In genomic region chr16:29992371-29992967, GRCh38 we compare ENCODE assay signal across 16 cellular contexts. TPM values are rescaled to one million over a fixed set of nuclear protein-coding genes. Genes with fewer than 3 reads are reported as not detected.
A peak's percentile ranks its signal among the peaks of the same experiment; 100 is the strongest.
DNase-seq lines count a peak whose midpoint lies in the region; ATAC-seq, FAIRE-seq and TF ChIP-seq lines count a peak whose summit lies in the region.
"Had no signal": no experiment of that assay in that cellular context is flagged by ENCODE, and none has a peak within 500 bp of the region (broad histone marks: within the 10 kb centered on the region; RNA-seq: fewer than 3 reads in every experiment).

No MANE protein-coding gene starts in this region.

- H3K4me1 ChIP-seq in testis = peaks cover 17% of the 10 kb centered on the region

- peak overlapping the region; percentile 37 for H3K4me3 Mint-ChIP-seq in activated naive CD4-positive, alpha-beta T cell treated with anti-CD3 and anti-CD28 coated beads, Interleukin-2, amount 10 ng/mL, durations not matched to agents 7 days and 5 days
- no peak overlapping the region for H3K4me3 Mint-ChIP-seq in activated CD8-positive, alpha-beta T cell treated with anti-CD3 and anti-CD28 coated beads for 36 hours

- no peak for ATAC-seq in activated CD8-positive, alpha-beta T cell treated with anti-CD3 and anti-CD28 coated beads for 36 hours
- ATAC-seq in HG03135 (IDR thresholded peaks at IDR 0.05; ENCODE audit: unreplicated experiment) = no peak
- ATAC-seq: PC-3 had no signal

- no peak for DNase-seq in activated naive CD4-positive, alpha-beta T cell treated with anti-CD3 and anti-CD28 coated beads, Interleukin-2, amount 10 ng/mL, durations not matched to agents 7 days and 5 days
- no peak for DNase-seq in activated naive CD4-positive, alpha-beta T cell (lab: John Stamatoyannopoulos, UW)
- DNase-seq in activated CD8-positive, alpha-beta T cell treated with anti-CD3 and anti-CD28 coated beads for 36 hours = no peak
- DNase-seq in fibroblast of the aortic adventitia (ENCODE audit: low read depth) (peak; percentile 58), testis (peak; percentile 56), RCC 7860 (ENCODE audit: low spot score) (no peak)
- DNase-seq in effector CD8-positive, alpha-beta T cell (lab: John Stamatoyannopoulos, UW) = no peak
- DNase-seq: DMS53, NCI-H2227 treated with DMSO at 0.1 percent for 48 hours, occipital lobe, PC-3 had no signal

- H3K27ac ChIP-seq in testis = peak overlapping the region in 1 of 2 donors; percentile 47
- H3K27ac ChIP-seq: ascending aorta had no signal

- CTCF ChIA-PET in activated naive CD4-positive, alpha-beta T cell treated with anti-CD3 and anti-CD28 coated beads, Interleukin-2, amount 10 ng/mL, durations not matched to agents 7 days and 5 days (lab: Charles Lee) = interaction anchor here (0.8 kb wide), 1 partner anchor 13 kb away, joined by 3 read pairs; no protein-coding TSS in a partner anchor
- CTCF ChIA-PET in activated CD8-positive, alpha-beta T cell treated with anti-CD3 and anti-CD28 coated beads for 36 hours (lab: Charles Lee) = no interaction called here

- H3K36me3 ChIP-seq in testis (ENCODE audit: low read depth, missing control alignments) = no peaks in the 10 kb centered on the region

- TF ChIP-seq CTCF in activated CD8-positive, alpha-beta T cell treated with anti-CD3 and anti-CD28 coated beads for 36 hours (IDR thresholded peaks at IDR 0.05) = no peak
- no peak for TF ChIP-seq CTCF in fibroblast of the aortic adventitia (IDR thresholded peaks at IDR 0.05; ENCODE audit: insufficient read depth, low read length)
- TF ChIP-seq CTCF in testis (IDR thresholded peaks at IDR 0.05) = no peak

- no peaks in the 10 kb centered on the region for H3K9me3 ChIP-seq in testis
- H3K9me3 ChIP-seq: ascending aorta had no signal

- H3K4me3 ChIP-seq in fibroblast of the aortic adventitia (ENCODE audit: low read depth, low read length) (no peak overlapping the region), testis (no peak overlapping the region)
- H3K4me3 ChIP-seq: ascending aorta, lung had no signal

- H3K36me3 Mint-ChIP-seq in activated naive CD4-positive, alpha-beta T cell treated with anti-CD3 and anti-CD28 coated beads, Interleukin-2, amount 10 ng/mL, durations not matched to agents 7 days and 5 days = peaks cover 50% of the 10 kb centered on the region
- H3K36me3 Mint-ChIP-seq in activated CD8-positive, alpha-beta T cell treated with anti-CD3 and anti-CD28 coated beads for 36 hours (ENCODE audit: low read depth) = peaks cover 27% of the 10 kb centered on the region

- FAIRE-seq in RCC 7860 (lab: Jason Lieb, UNC) = no peak
- FAIRE-seq: urothelium cell line had no signal

- 47 to 51% methylated on average over 7 of the region's 7 CpGs for WGBS in testis, 2 donors

- POLR2A ChIA-PET in activated CD8-positive, alpha-beta T cell treated with anti-CD3 and anti-CD28 coated beads for 36 hours (lab: Charles Lee) = interaction anchor here (0.6 to 7.7 kb wide), 2 partner anchors 17 to 194 kb away, joined by 3 to 74 read pairs; partner anchors contain the start of gene TAOK2

- intact Hi-C loops in activated CD8-positive, alpha-beta T cell treated with anti-CD3 and anti-CD28 coated beads for 36 hours (cut with micrococcal nuclease) = no loop called here
- intact Hi-C loops in testis (cut with DNase I; ENCODE audit: low total_unique reads) = no loop called here

- no peaks in the 10 kb centered on the region for H3K27me3 Mint-ChIP-seq in activated naive CD4-positive, alpha-beta T cell treated with anti-CD3 and anti-CD28 coated beads, Interleukin-2, amount 10 ng/mL, durations not matched to agents 7 days and 5 days
- H3K27me3 Mint-ChIP-seq in activated CD8-positive, alpha-beta T cell treated with anti-CD3 and anti-CD28 coated beads for 36 hours = no peaks in the 10 kb centered on the region

- H3K4me1 Mint-ChIP-seq in activated naive CD4-positive, alpha-beta T cell treated with anti-CD3 and anti-CD28 coated beads, Interleukin-2, amount 10 ng/mL, durations not matched to agents 7 days and 5 days = peaks cover 31% of the 10 kb centered on the region
- peaks cover 18% of the 10 kb centered on the region for H3K4me1 Mint-ChIP-seq in activated CD8-positive, alpha-beta T cell treated with anti-CD3 and anti-CD28 coated beads for 36 hours (ENCODE audit: low read depth)

- H3K27me3 ChIP-seq in testis = no peaks in the 10 kb centered on the region
- H3K27me3 ChIP-seq: ascending aorta had no signal

- no peak overlapping the region for H3K27ac Mint-ChIP-seq in activated naive CD4-positive, alpha-beta T cell treated with anti-CD3 and anti-CD28 coated beads, Interleukin-2, amount 10 ng/mL, durations not matched to agents 7 days and 5 days
- H3K27ac Mint-ChIP-seq in activated CD8-positive, alpha-beta T cell treated with anti-CD3 and anti-CD28 coated beads for 36 hours = peak overlapping the region; percentile 44

- no peak for TF ChIP-seq POLR2A in testis (IDR thresholded peaks at IDR 0.05)

- H3K9me3 Mint-ChIP-seq in activated naive CD4-positive, alpha-beta T cell treated with anti-CD3 and anti-CD28 coated beads, Interleukin-2, amount 10 ng/mL, durations not matched to agents 7 days and 5 days = no peaks in the 10 kb centered on the region
- no peaks in the 10 kb centered on the region for H3K9me3 Mint-ChIP-seq in activated CD8-positive, alpha-beta T cell treated with anti-CD3 and anti-CD28 coated beads for 36 hours

RNA-seq across cellular contexts. Expression of gene HIRIP3, which starts 2.9 kb away (rescaled TPM):
- 10 to 100 TPM; 35.2 to 36.4 TPM for total RNA-seq in activated CD8-positive, alpha-beta T cell treated with anti-CD3 and anti-CD28 coated beads for 36 hours
- total RNA-seq in fibroblast of the aortic adventitia (ENCODE audit: low replicate concordance) (13.6 and 14.4 TPM in 2 replicates), testis (10 to 100 TPM; 32.1 to 40.2 TPM)
- 57.3 TPM for polyA plus RNA-seq in testis (ENCODE audit: insufficient read depth, low read depth, low replicate concordance)

RNA-seq across cellular contexts. Expression of gene INO80E, which starts 3.6 kb away (rescaled TPM):
- total RNA-seq in activated CD8-positive, alpha-beta T cell treated with anti-CD3 and anti-CD28 coated beads for 36 hours = 10 to 100 TPM; 75.9 to 79.1 TPM
- total RNA-seq in fibroblast of the aortic adventitia (ENCODE audit: low replicate concordance) = 6.5 and 36.5 TPM in 2 replicates
- 10 to 100 TPM; 64.0 to 72.3 TPM for total RNA-seq in testis
- polyA plus RNA-seq in testis (ENCODE audit: insufficient read depth, low read depth, low replicate concordance) = 98.1 TPM

RNA-seq across cellular contexts. Expression of gene DOC2A, which starts 18.4 kb away (rescaled TPM):
- total RNA-seq in activated CD8-positive, alpha-beta T cell treated with anti-CD3 and anti-CD28 coated beads for 36 hours = 1 to 10 TPM in 1 of 2 experiments, under 1 TPM in 1; 0.68 to 1.8 TPM
- total RNA-seq in fibroblast of the aortic adventitia (ENCODE audit: low replicate concordance) (not detected in 2 replicates), testis (10 to 100 TPM; 28.3 to 45.3 TPM)
- 75.1 TPM for polyA plus RNA-seq in testis (ENCODE audit: insufficient read depth, low read depth, low replicate concordance)
- total RNA-seq: ascending aorta had no signal

RNA-seq across cellular contexts. Expression of gene TAOK2, which starts 18.8 kb away (rescaled TPM):
- total RNA-seq in activated CD8-positive, alpha-beta T cell treated with anti-CD3 and anti-CD28 coated beads for 36 hours = 10 to 100 TPM; 25.0 to 25.9 TPM
- 44.6 and 57.2 TPM in 2 replicates for total RNA-seq in fibroblast of the aortic adventitia (ENCODE audit: low replicate concordance)
- 100 to 1,000 TPM; 126 to 140 TPM for total RNA-seq in testis
- 66.5 TPM for polyA plus RNA-seq in testis (ENCODE audit: insufficient read depth, low read depth, low replicate concordance)

RNA-seq across cellular contexts. Expression of gene C16orf92, which starts 30.5 kb away (rescaled TPM):
- total RNA-seq in activated CD8-positive, alpha-beta T cell treated with anti-CD3 and anti-CD28 coated beads for 36 hours = not detected
- total RNA-seq in fibroblast of the aortic adventitia (ENCODE audit: low replicate concordance) (not detected in 2 replicates), testis (10 to 100 TPM; 12.4 to 91.3 TPM)
- 20.3 TPM for polyA plus RNA-seq in testis (ENCODE audit: insufficient read depth, low read depth, low replicate concordance)
- total RNA-seq: ascending aorta; lung; occipital lobe; PC-3; T-helper 2 cell treated with Interferon-gamma antibody and Interleukin-4, amounts not matched to agents 100 ng/mL and 5 ng/mL, for 36 hours had no signal
- polyA plus RNA-seq: lung had no signal

Comparison
In these comparisons a context has a peak if more than half of its experiments do, and no peak if none do; other contexts are left out.
1. DNase-seq: peak in fibroblast of the aortic adventitia (single experiment) and testis (single experiment); none in activated naive CD4-positive, alpha-beta T cell treated with anti-CD3 and anti-CD28 coated beads, Interleukin-2, amount 10 ng/mL, durations not matched to agents 7 days and 5 days (single experiment), activated naive CD4-positive, alpha-beta T cell (0 of 4), activated CD8-positive, alpha-beta T cell treated with anti-CD3 and anti-CD28 coated beads for 36 hours (single experiment), RCC 7860 (single experiment) and effector CD8-positive, alpha-beta T cell (single experiment).
2. RNA of gene DOC2A, which starts 18.4 kb away (total RNA-seq): 28.3 to 45.3 TPM in testis; 0.68 to 1.8 TPM in activated CD8-positive, alpha-beta T cell treated with anti-CD3 and anti-CD28 coated beads for 36 hours and not detected in fibroblast of the aortic adventitia; every median in the first group is over 10 times any median in the second.